In genomic region chr11:83778598-83778997, GRCh38 we compare ENCODE assay signal across 21 cellular contexts.
DNase-seq lines count a peak whose midpoint lies in the region; ATAC-seq, FAIRE-seq and TF ChIP-seq lines count a peak whose summit lies in the region.
"Had no signal": no experiment of that assay in that cellular context is flagged by ENCODE, and none has a peak within 500 bp of the region (broad histone marks: within the 10 kb centered on the region; RNA-seq: fewer than 3 reads in every experiment).

No MANE protein-coding gene starts in this region.

- dilution Hi-C loops in mammary epithelial cell (cut with HindIII; ENCODE audit: low sequenced_read_pairs) = no loop called here
- dilution Hi-C loops in keratinocyte (cut with MboI; ENCODE audit: extremely low pct_ligation_motif_present, low sequenced_read_pairs) = no loop called here

- H3K27me3 Mint-ChIP-seq in natural killer cell treated with Interleukin-12 subunit alpha and Interleukin-12 subunit beta and Interleukin-15 and Interleukin-18, amount 100 ng/mL, for 72 hours = peaks cover 3 to 8% of the 10 kb centered on the region in 2 donors
- H3K27me3 Mint-ChIP-seq: CD4-positive, CD25-positive, alpha-beta regulatory T cell had no signal

- H3K27me3 ChIP-seq in mammary epithelial cell (ENCODE audit: insufficient read depth, low read length) (no peaks in the 10 kb centered on the region), breast epithelium (no peaks in the 10 kb centered on the region), keratinocyte (ENCODE audit: control insufficient read depth, extremely low read depth, insufficient read depth, low read length) (no peaks in the 10 kb centered on the region), upper lobe of left lung (no peaks in the 10 kb centered on the region)
- H3K27me3 ChIP-seq: MG63 had no signal

- H2AFZ ChIP-seq in mammary epithelial cell (ENCODE audit: low read depth, low read length) (no peak overlapping the region), keratinocyte (ENCODE audit: control insufficient read depth, low read length) (no peak overlapping the region)

- CTCF ChIA-PET in mammary epithelial cell (lab: Charles Lee; ENCODE audit: low non-redundant PET) = no interaction called here

- H3K4me1 ChIP-seq in mammary epithelial cell (ENCODE audit: insufficient read depth, low read length) = no peaks in the 10 kb centered on the region
- no peaks in the 10 kb centered on the region for H3K4me1 ChIP-seq in breast epithelium
- H3K4me1 ChIP-seq in keratinocyte (ENCODE audit: control insufficient read depth, extremely low read depth, insufficient read depth, low read length) = peaks cover 33% of the 10 kb centered on the region
- H3K4me1 ChIP-seq in upper lobe of left lung = no peaks in the 10 kb centered on the region

- H3K27ac ChIP-seq in mammary epithelial cell (ENCODE audit: insufficient read depth, low read depth, low read length) (no peak overlapping the region), breast epithelium (no peak overlapping the region), keratinocyte (ENCODE audit: control insufficient read depth, insufficient read depth, low read length) (no peak overlapping the region), upper lobe of left lung (no peak overlapping the region)
- H3K27ac ChIP-seq: 22Rv1 had no signal

- TF ChIP-seq EP300 in upper lobe of left lung (IDR thresholded peaks at IDR 0.05) = no peak

- in situ Hi-C loops in mammary epithelial cell (cut with MboI; ENCODE audit: low sequenced_read_pairs in 2 of 2) = no loop called here

- ATAC-seq in SK-N-SH treated with all-trans-retinoic acid at 6 μM for 48 hours = peak; percentile 36; the same call in 2 of the 3 replicates
- ATAC-seq in upper lobe of left lung (ENCODE audit: low FRiP score in 2 of 2) = no peak
- ATAC-seq in natural killer cell treated with Interleukin-12 subunit alpha and Interleukin-12 subunit beta and Interleukin-15 and Interleukin-18, amount 100 ng/mL, for 72 hours = no peak
- ATAC-seq in GM21390 (IDR thresholded peaks at IDR 0.05; ENCODE audit: unreplicated experiment) = no peak

- peak; percentile 58 for FAIRE-seq in keratinocyte (lab: Jason Lieb, UNC)
- FAIRE-seq: GM12892, GM18507 had no signal

- H3K4me1 Mint-ChIP-seq in natural killer cell treated with Interleukin-12 subunit alpha and Interleukin-12 subunit beta and Interleukin-15 and Interleukin-18, amount 100 ng/mL, for 72 hours (ENCODE audit: low read depth in 2 of 2) = no peaks in the 10 kb centered on the region
- H3K4me1 Mint-ChIP-seq: B cell; CD4-positive, CD25-positive, alpha-beta regulatory T cell had no signal

- no peak overlapping the region for H3K27ac Mint-ChIP-seq in natural killer cell treated with Interleukin-12 subunit alpha and Interleukin-12 subunit beta and Interleukin-15 and Interleukin-18, amount 100 ng/mL, for 72 hours
- H3K27ac Mint-ChIP-seq: B cell; CD4-positive, CD25-positive, alpha-beta regulatory T cell had no signal

- H3K9ac ChIP-seq in mammary epithelial cell (ENCODE audit: insufficient read depth, low read length) (no peak overlapping the region), keratinocyte (ENCODE audit: control insufficient read depth, extremely low read depth, insufficient read depth, low read length) (no peak overlapping the region)

- no peaks in the 10 kb centered on the region for H3K9me3 ChIP-seq in mammary epithelial cell (replicated peaks; ENCODE audit: insufficient read depth, low read length)
- H3K9me3 ChIP-seq in breast epithelium = no peaks in the 10 kb centered on the region
- no peaks in the 10 kb centered on the region for H3K9me3 ChIP-seq in keratinocyte (ENCODE audit: control insufficient read depth, low read depth, low read length)
- H3K9me3 ChIP-seq in upper lobe of left lung = no peaks in the 10 kb centered on the region
- H3K9me3 ChIP-seq: MG63 had no signal

- H3K79me2 ChIP-seq in mammary epithelial cell (ENCODE audit: insufficient read depth, low read length) = no peaks in the 10 kb centered on the region
- no peaks in the 10 kb centered on the region for H3K79me2 ChIP-seq in keratinocyte (ENCODE audit: control insufficient read depth, insufficient read depth, low read length)

- TF ChIP-seq CTCF in mammary epithelial cell (conservative IDR thresholded peaks at IDR 0.05 in 1 of 2, IDR thresholded peaks at IDR 0.05 in 1 of 2; ENCODE audit: extremely low read depth in 1 of 2, insufficient read depth in 1 of 2, low read depth in 1 of 2, low read length in 2 of 2) = no peak
- TF ChIP-seq CTCF in breast epithelium (IDR thresholded peaks at IDR 0.05) = no peak
- no peak for TF ChIP-seq CTCF in keratinocyte (optimal IDR thresholded peaks at IDR 0.05 in 1 of 3, IDR thresholded peaks at IDR 0.05 in 1 of 3, conservative IDR thresholded peaks at IDR 0.05 in 1 of 3; ENCODE audit: extremely low read depth in 1 of 3, insufficient read depth in 2 of 3, low read length in 3 of 3)
- TF ChIP-seq CTCF in upper lobe of left lung (IDR thresholded peaks at IDR 0.05) = no peak

- intact Hi-C loops in mammary epithelial cell (cut with micrococcal nuclease) (no loop called here), breast epithelium (cut with DNase I; ENCODE audit: low total_unique reads) (no loop called here)

- 6% methylated on average over 2 of the region's 2 CpGs for WGBS in mammary epithelial cell (ENCODE audit: low coverage, missing lambda C conversion rate)
- 55 to 58% methylated on average over 2 of the region's 2 CpGs for WGBS in upper lobe of left lung, 2 donors

- H3K4me3 ChIP-seq in mammary epithelial cell (replicated peaks in 1 of 3; ENCODE audit: insufficient read depth in 1 of 3, low read depth in 2 of 3, low read length in 3 of 3) (no peak overlapping the region), breast epithelium (no peak overlapping the region), keratinocyte (ENCODE audit: control insufficient read depth in 2 of 3, extremely low read depth in 1 of 3, insufficient read depth in 2 of 3, low read depth in 1 of 3, low read length in 3 of 3) (no peak overlapping the region), upper lobe of left lung (no peak overlapping the region)
- H3K4me3 ChIP-seq: MG63 had no signal

- H4K20me1 ChIP-seq in mammary epithelial cell (ENCODE audit: insufficient read depth, low read length) (no peaks in the 10 kb centered on the region), keratinocyte (ENCODE audit: control insufficient read depth, extremely low read depth, insufficient read depth, low read length) (no peaks in the 10 kb centered on the region)

- no peak overlapping the region for H3K4me3 Mint-ChIP-seq in natural killer cell treated with Interleukin-12 subunit alpha and Interleukin-12 subunit beta and Interleukin-15 and Interleukin-18, amount 100 ng/mL, for 72 hours
- H3K4me3 Mint-ChIP-seq: B cell; CD4-positive, CD25-positive, alpha-beta regulatory T cell had no signal

- peaks cover 6% of the 10 kb centered on the region for H3K9me3 Mint-ChIP-seq in natural killer cell treated with Interleukin-12 subunit alpha and Interleukin-12 subunit beta and Interleukin-15 and Interleukin-18, amount 100 ng/mL, for 72 hours

- no peaks in the 10 kb centered on the region for H3K36me3 Mint-ChIP-seq in natural killer cell treated with Interleukin-12 subunit alpha and Interleukin-12 subunit beta and Interleukin-15 and Interleukin-18, amount 100 ng/mL, for 72 hours
- H3K36me3 Mint-ChIP-seq: CD4-positive, CD25-positive, alpha-beta regulatory T cell had no signal

- DNase-seq in mammary epithelial cell (peak; percentile 0), breast epithelium (ENCODE audit: low spot score in 2 of 2) (no peak), keratinocyte (ENCODE audit: low read depth, low spot score) (peak; percentile 13), HCEC 1CT (no peak), upper lobe of left lung (no peak)
- DNase-seq in natural killer cell treated with Interleukin-12 subunit alpha and Interleukin-12 subunit beta and Interleukin-15 and Interleukin-18, amount 100 ng/mL, for 72 hours (ENCODE audit: low spot score) = no peak
- DNase-seq: CD4-positive, CD25-positive, alpha-beta regulatory T cell; H7; Kasumi-1; MG63; NCI-H1048; NCI-H1436; NCI-H1930; NCI-H345; NCI-H526 had no signal

- no peaks in the 10 kb centered on the region for H3K9me1 ChIP-seq in keratinocyte (ENCODE audit: control insufficient read depth, extremely low read depth, insufficient read depth, low read length)

- TF ChIP-seq POLR2A in breast epithelium (IDR thresholded peaks at IDR 0.05) (no peak), upper lobe of left lung (IDR thresholded peaks at IDR 0.05) (no peak)

- H3K4me2 ChIP-seq in mammary epithelial cell (ENCODE audit: insufficient read depth, low read depth, low read length) (no peak overlapping the region), keratinocyte (ENCODE audit: control insufficient read depth, extremely low read depth, insufficient read depth, low read depth, low read length) (peak overlapping the region; percentile 71)

- H3K36me3 ChIP-seq in mammary epithelial cell (ENCODE audit: insufficient read depth, low read length) (no peaks in the 10 kb centered on the region), breast epithelium (no peaks in the 10 kb centered on the region), keratinocyte (ENCODE audit: control insufficient read depth in 2 of 2, extremely low read depth in 1 of 2, insufficient read depth in 2 of 2, low read length in 2 of 2) (no peaks in the 10 kb centered on the region), upper lobe of left lung (no peaks in the 10 kb centered on the region)
- H3K36me3 ChIP-seq: MG63 had no signal

- no TSS peak for BruUV-seq in mammary epithelial cell (replicated peaks; lab: Mats Ljungman, UMichigan)

TF ChIP-seq in SK-N-SH treated with all-trans-retinoic acid at 6 μM for 48 hours, 23 proteins besides CTCF, POLR2A, EP300 and RAD21:
- TF ChIP-seq ESRRG (CRISPR knock-in tag; IDR thresholded peaks at IDR 0.05) = no peak
- no peak for TF ChIP-seq ZNF70 (CRISPR knock-in tag; IDR thresholded peaks at IDR 0.05)
- TF ChIP-seq GLIS3 (CRISPR knock-in tag; IDR thresholded peaks at IDR 0.05) = no peak
- TF ChIP-seq BACH2 (CRISPR knock-in tag; IDR thresholded peaks at IDR 0.05; ENCODE audit: borderline replicate concordance) = no peak
TF ChIP-seq in SK-N-SH treated with all-trans-retinoic acid at 6 μM for 48 hours: peak in this region for 0.

Comparison
In these comparisons a context has a peak if more than half of its experiments do, and no peak if none do; other contexts are left out.
1. DNase-seq: peak in mammary epithelial cell (single experiment) and keratinocyte (single experiment); none in breast epithelium (0 of 2), HCEC 1CT (single experiment), upper lobe of left lung (0 of 2) and natural killer cell treated with Interleukin-12 subunit alpha and Interleukin-12 subunit beta and Interleukin-15 and Interleukin-18, amount 100 ng/mL, for 72 hours (single experiment).